In the genomic region with DNA sequence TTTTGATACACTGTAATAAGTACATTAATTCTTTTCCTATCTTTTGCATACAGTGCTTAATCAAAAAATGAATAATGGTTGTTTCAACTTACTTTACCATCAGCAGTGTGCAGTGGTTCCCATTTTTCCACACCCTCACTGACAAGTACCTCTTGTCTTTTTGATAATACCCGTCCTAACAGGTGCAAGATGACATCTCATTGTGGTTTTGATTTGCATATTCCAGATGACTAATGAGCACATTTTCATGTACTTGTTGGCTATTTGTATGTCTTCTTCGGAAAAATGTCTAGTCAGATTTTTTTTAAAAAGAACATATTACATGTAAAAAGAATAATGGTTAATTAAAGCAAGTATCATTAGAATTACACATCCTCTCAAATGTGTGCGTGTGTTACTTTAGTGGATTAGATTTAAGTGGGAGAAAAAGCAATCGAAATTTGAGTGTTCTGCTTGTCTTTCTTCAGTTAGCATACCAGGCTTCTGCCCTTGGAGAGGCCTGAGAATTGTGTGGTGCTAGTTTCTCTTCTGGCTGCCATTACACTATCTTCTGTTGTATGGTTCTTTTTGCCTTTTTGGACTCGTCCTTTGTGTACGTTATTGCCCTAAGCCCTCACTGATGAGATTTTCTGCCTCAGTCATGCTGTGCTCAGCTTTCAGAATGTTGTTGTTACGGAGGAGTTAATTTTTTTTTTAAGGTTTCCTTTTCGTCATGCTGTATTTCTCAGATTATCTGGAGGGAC, we compare ENCODE assay signal across 12 cellular contexts.
DNase-seq lines count a peak whose midpoint lies in the region; ATAC-seq and TF ChIP-seq lines count a peak whose summit lies in the region.
"Had no signal": no experiment of that assay in that cellular context is flagged by ENCODE, and none has a peak within 500 bp of the region (broad histone marks: within the 10 kb centered on the region; RNA-seq: fewer than 3 reads in every experiment).

No MANE protein-coding gene starts in this region.

- no peaks in the 10 kb centered on the region for H3K9me3 Mint-ChIP-seq in stimulated activated memory B cell treated with anti-CD40 and anti-IgM and Interleukin-4, amounts not matched to agents 10 μg/mL and 1 μg/mL and 100 μg/mL, for 72 hours
- H3K9me3 Mint-ChIP-seq in natural killer cell: no peaks in the 10 kb centered on the region
- H3K9me3 Mint-ChIP-seq in activated CD4-positive, alpha-beta T cell treated with anti-CD3 and anti-CD28 coated beads, Interleukin-2, amount 10 ng/mL, durations not matched to agents 7 days and 5 days: no peaks in the 10 kb centered on the region

- peak overlapping the region; percentile 39 for H3K4me3 Mint-ChIP-seq in stimulated activated memory B cell treated with anti-CD40 and anti-IgM and Interleukin-4, amounts not matched to agents 10 μg/mL and 1 μg/mL and 100 μg/mL, for 72 hours
- no peak overlapping the region for H3K4me3 Mint-ChIP-seq in natural killer cell
- no peak overlapping the region for H3K4me3 Mint-ChIP-seq in activated CD4-positive, alpha-beta T cell treated with anti-CD3 and anti-CD28 coated beads, Interleukin-2, amount 10 ng/mL, durations not matched to agents 7 days and 5 days

- intact Hi-C loops in natural killer cell (cut with micrococcal nuclease): no loop called here

- CTCF ChIA-PET in activated CD4-positive, alpha-beta T cell treated with anti-CD3 and anti-CD28 coated beads, Interleukin-2, amount 10 ng/mL, durations not matched to agents 7 days and 5 days (lab: Charles Lee): no interaction called here

- POLR2A ChIA-PET in activated CD4-positive, alpha-beta T cell treated with anti-CD3 and anti-CD28 coated beads, Interleukin-2, amount 10 ng/mL, durations not matched to agents 7 days and 5 days (lab: Charles Lee): no interaction called here

- no peaks in the 10 kb centered on the region for H3K27me3 Mint-ChIP-seq in stimulated activated memory B cell treated with anti-CD40 and anti-IgM and Interleukin-4, amounts not matched to agents 10 μg/mL and 1 μg/mL and 100 μg/mL, for 72 hours
- no peaks in the 10 kb centered on the region for H3K27me3 Mint-ChIP-seq in natural killer cell (ENCODE audit: low read depth in 2 of 2)
- no peaks in the 10 kb centered on the region for H3K27me3 Mint-ChIP-seq in activated CD4-positive, alpha-beta T cell treated with anti-CD3 and anti-CD28 coated beads, Interleukin-2, amount 10 ng/mL, durations not matched to agents 7 days and 5 days

- ATAC-seq in HG02870 (IDR thresholded peaks at IDR 0.05; ENCODE audit: unreplicated experiment): peak; percentile 83
- ATAC-seq in stimulated activated memory B cell treated with anti-CD40 and anti-IgM and Interleukin-4, amounts not matched to agents 10 μg/mL and 1 μg/mL and 100 μg/mL, for 72 hours: peak; percentile 83
- no peak for ATAC-seq in natural killer cell
- ATAC-seq: activated CD4-positive, CD25-positive, alpha-beta regulatory T cell treated with anti-CD3 and anti-CD28 coated beads, Interleukin-2, amount 50 U/mL, for 24 hours had no signal

- no peaks in the 10 kb centered on the region for H3K36me3 Mint-ChIP-seq in stimulated activated memory B cell treated with anti-CD40 and anti-IgM and Interleukin-4, amounts not matched to agents 10 μg/mL and 1 μg/mL and 100 μg/mL, for 72 hours
- H3K36me3 Mint-ChIP-seq in natural killer cell: no peaks in the 10 kb centered on the region
- H3K36me3 Mint-ChIP-seq in activated CD4-positive, alpha-beta T cell treated with anti-CD3 and anti-CD28 coated beads, Interleukin-2, amount 10 ng/mL, durations not matched to agents 7 days and 5 days (ENCODE audit: low read depth): no peaks in the 10 kb centered on the region

- DNase-seq in NCI-H1436 (lab: John Stamatoyannopoulos, UW) (peak; percentile 26), NCI-H1436 treated with DMSO at 0.1 percent for 48 hours (lab: John Stamatoyannopoulos, UW) (no peak), NCI-H526 treated with DMSO at 0.1 percent for 48 hours (lab: John Stamatoyannopoulos, UW) (peak; percentile 95), natural killer cell (no peak), retina (no peak)
- DNase-seq in activated CD4-positive, alpha-beta T cell treated with anti-CD3 and anti-CD28 coated beads, Interleukin-2, amount 10 ng/mL, durations not matched to agents 7 days and 5 days: no peak
- DNase-seq: activated effector memory CD4-positive, alpha-beta T cell treated with anti-CD3 and anti-CD28 coated beads, Interleukin-2, amount 50 U/mL, for 16 hours; KG1; NCI-H226 had no signal

- TF ChIP-seq CTCF in natural killer cell (IDR thresholded peaks at IDR 0.05): no peak

- H3K27ac Mint-ChIP-seq in stimulated activated memory B cell treated with anti-CD40 and anti-IgM and Interleukin-4, amounts not matched to agents 10 μg/mL and 1 μg/mL and 100 μg/mL, for 72 hours: peak overlapping the region; percentile 78
- H3K27ac Mint-ChIP-seq in natural killer cell: no peak overlapping the region
- no peak overlapping the region for H3K27ac Mint-ChIP-seq in activated CD4-positive, alpha-beta T cell treated with anti-CD3 and anti-CD28 coated beads, Interleukin-2, amount 10 ng/mL, durations not matched to agents 7 days and 5 days

- H3K4me1 Mint-ChIP-seq in stimulated activated memory B cell treated with anti-CD40 and anti-IgM and Interleukin-4, amounts not matched to agents 10 μg/mL and 1 μg/mL and 100 μg/mL, for 72 hours: peaks cover 15% of the 10 kb centered on the region
- H3K4me1 Mint-ChIP-seq in natural killer cell: no peaks in the 10 kb centered on the region
- no peaks in the 10 kb centered on the region for H3K4me1 Mint-ChIP-seq in activated CD4-positive, alpha-beta T cell treated with anti-CD3 and anti-CD28 coated beads, Interleukin-2, amount 10 ng/mL, durations not matched to agents 7 days and 5 days

Comparison
In these comparisons a context has a peak if more than half of its experiments do, and no peak if none do; other contexts are left out.
1. DNase-seq: peak in NCI-H1436 (single experiment) and NCI-H526 treated with DMSO at 0.1 percent for 48 hours (single experiment); none in NCI-H1436 treated with DMSO at 0.1 percent for 48 hours (single experiment), natural killer cell (single experiment), activated CD4-positive, alpha-beta T cell treated with anti-CD3 and anti-CD28 coated beads, Interleukin-2, amount 10 ng/mL, durations not matched to agents 7 days and 5 days (single experiment) and retina (single experiment).
2. ATAC-seq: peak in HG02870 (single experiment) and stimulated activated memory B cell treated with anti-CD40 and anti-IgM and Interleukin-4, amounts not matched to agents 10 μg/mL and 1 μg/mL and 100 μg/mL, for 72 hours (single experiment); none in natural killer cell (0 of 3).